In genomic region chr10:3825244-3825643, GRCh38 we compare ENCODE assay signal across 1 cellular context.
TF ChIP-seq lines count a peak whose summit lies in the region.

No MANE protein-coding gene starts in this region.

TF ChIP-seq in GM23338, 12 proteins besides CTCF, POLR2A, EP300 and RAD21 (continued from another document):
- no peak for TF ChIP-seq ZNF462 (CRISPR knock-in tag; IDR thresholded peaks at IDR 0.05)
- no peak for TF ChIP-seq EZH2phosphoT487 (IDR thresholded peaks at IDR 0.05; ENCODE audit: unreplicated experiment)
- TF ChIP-seq NANOG (IDR thresholded peaks at IDR 0.05; ENCODE audit: borderline replicate concordance): no peak
